ENCODE assay signal across 1 cellular context in the genomic region with DNA sequence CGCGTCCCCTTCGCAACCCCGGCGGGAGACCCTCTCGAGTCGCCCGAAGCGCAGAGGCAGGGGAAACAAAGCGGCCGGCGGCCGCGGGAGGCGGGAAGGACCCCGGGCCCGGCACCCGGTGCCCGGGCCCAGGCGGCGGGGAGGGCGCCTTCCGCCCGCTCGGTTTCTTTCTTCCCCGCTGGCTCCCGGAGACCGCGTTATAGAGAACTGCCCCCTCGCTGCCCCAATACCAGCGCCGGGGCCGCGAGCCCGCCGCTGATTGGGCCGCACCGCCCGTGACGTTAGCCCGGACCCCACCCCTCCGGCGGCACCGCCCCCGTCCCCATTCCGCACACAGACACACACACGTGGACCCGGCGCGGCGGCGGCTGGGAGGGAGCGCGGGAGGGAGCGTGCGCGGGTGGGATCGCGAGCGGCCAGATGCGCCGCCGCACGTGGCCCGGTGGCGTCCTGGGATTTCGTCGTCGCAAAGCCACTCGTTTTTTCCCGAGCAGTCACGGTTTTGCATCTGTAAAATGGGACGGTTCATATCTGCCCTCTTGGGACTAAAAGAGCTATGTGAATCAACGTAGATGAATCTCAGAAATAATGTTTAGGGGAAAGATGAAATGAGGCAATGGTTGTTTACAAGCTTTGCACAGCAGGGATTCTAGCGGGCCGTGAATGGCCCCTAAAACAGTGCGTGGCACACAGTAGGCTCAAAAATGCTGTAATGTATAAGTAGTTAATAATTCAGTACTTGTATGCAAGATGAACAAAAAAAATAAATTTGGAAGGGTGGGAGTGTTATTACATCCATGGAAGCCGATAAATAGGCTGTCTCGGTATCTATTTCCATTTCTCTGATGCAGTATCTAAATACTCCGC.
A peak's percentile ranks its signal among the peaks of the same experiment; 100 is the strongest.
TF ChIP-seq lines count a peak whose summit lies in the region.

A gene (minus strand): TSS at position 209 of the 867 bp plus-strand sequence. CDS start 462 bp downstream, outside the sequence.

TF ChIP-seq in K562, 482 proteins besides CTCF, POLR2A, EP300 and RAD21 (continued from another document and continues in another):
- TF ChIP-seq, protein P1, sequence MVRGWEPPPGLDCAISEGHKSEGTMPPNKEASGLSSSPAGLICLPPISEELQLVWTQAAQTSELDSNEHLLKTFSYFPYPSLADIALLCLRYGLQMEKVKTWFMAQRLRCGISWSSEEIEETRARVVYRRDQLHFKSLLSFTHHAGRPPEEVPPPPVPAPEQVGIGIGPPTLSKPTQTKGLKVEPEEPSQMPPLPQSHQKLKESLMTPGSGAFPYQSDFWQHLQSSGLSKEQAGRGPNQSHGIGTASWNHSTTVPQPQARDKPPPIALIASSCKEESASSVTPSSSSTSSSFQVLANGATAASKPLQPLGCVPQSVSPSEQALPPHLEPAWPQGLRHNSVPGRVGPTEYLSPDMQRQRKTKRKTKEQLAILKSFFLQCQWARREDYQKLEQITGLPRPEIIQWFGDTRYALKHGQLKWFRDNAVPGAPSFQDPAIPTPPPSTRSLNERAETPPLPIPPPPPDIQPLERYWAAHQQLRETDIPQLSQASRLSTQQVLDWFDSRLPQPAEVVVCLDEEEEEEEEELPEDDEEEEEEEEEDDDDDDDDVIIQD (CRISPR knock-in tag; IDR thresholded peaks at IDR 0.05), result no peak
- TF ChIP-seq POLR2AphosphoS2 (IDR thresholded peaks at IDR 0.05; ENCODE audit: low read length) (no peak), IFI16 (CRISPR knock-in tag; IDR thresholded peaks at IDR 0.05) (no peak), MTA1 (IDR thresholded peaks at IDR 0.05; ENCODE audit: borderline replicate concordance) (no peak), ARNT (IDR thresholded peaks at IDR 0.05) (no peak), MED1 (CRISPR knock-in tag; IDR thresholded peaks at IDR 0.05; ENCODE audit: borderline replicate concordance) (no peak), CBX8 (IDR thresholded peaks at IDR 0.05; ENCODE audit: borderline replicate concordance, extremely low read depth, low read depth, low read length, poor library complexity, severe bottlenecking) (no peak), CHD4 (IDR thresholded peaks at IDR 0.05; ENCODE audit: insufficient read depth, insufficient replicate concordance, low read depth, low read length, poor library complexity, severe bottlenecking) (no peak), POLR2AphosphoS5 (IDR thresholded peaks at IDR 0.05; ENCODE audit: control insufficient read depth, insufficient read depth, low read depth, low read length) (no peak), FOXM1 (IDR thresholded peaks at IDR 0.05; ENCODE audit: low read depth) (no peak), FOXM1 (CRISPR knock-in tag; IDR thresholded peaks at IDR 0.05; ENCODE audit: low read depth) (no peak), HMG20B (CRISPR knock-in tag; IDR thresholded peaks at IDR 0.05) (no peak), ZC3H11A (IDR thresholded peaks at IDR 0.05; ENCODE audit: low read depth, low read length) (no peak), MYNN (IDR thresholded peaks at IDR 0.05) (no peak), MYNN (CRISPR knock-in tag; IDR thresholded peaks at IDR 0.05) (no peak), FOXK1 (CRISPR knock-in tag; IDR thresholded peaks at IDR 0.05; ENCODE audit: borderline replicate concordance) (peak; percentile 62; the same call in 1 of the 2 replicates), SRSF3 (IDR thresholded peaks at IDR 0.05; ENCODE audit: insufficient read depth, low read length) (no peak), ILF3 (IDR thresholded peaks at IDR 0.05; ENCODE audit: borderline replicate concordance) (no peak), GATAD2A (IDR thresholded peaks at IDR 0.05) (no peak), NEUROD1 (IDR thresholded peaks at IDR 0.05; ENCODE audit: borderline replicate concordance, low read depth, low read length, partially characterized antibody) (peak; percentile 53), TEAD4 (IDR thresholded peaks at IDR 0.05; ENCODE audit: low read length) (peak; percentile 3; the same call in 1 of the 2 replicates), TEAD4 (CRISPR knock-in tag; IDR thresholded peaks at IDR 0.05; ENCODE audit: borderline replicate concordance) (no peak), POLR2H (tag; IDR thresholded peaks at IDR 0.05; ENCODE audit: low read depth) (no peak), BACH1 (tag; IDR thresholded peaks at IDR 0.05) (no peak), KAT2B (IDR thresholded peaks at IDR 0.05; ENCODE audit: low read depth, low read length) (no peak), NFRKB (IDR thresholded peaks at IDR 0.05; ENCODE audit: low read depth) (no peak), ARID2 (IDR thresholded peaks at IDR 0.05) (no peak), MTA3 (IDR thresholded peaks at IDR 0.05; ENCODE audit: borderline replicate concordance) (no peak), ZNF583 (CRISPR knock-in tag; IDR thresholded peaks at IDR 0.05) (no peak), TAF1 (IDR thresholded peaks at IDR 0.05; ENCODE audit: control insufficient read depth, extremely low read depth, insufficient read depth, low read length, severe bottlenecking) (no peak), BMI1 (IDR thresholded peaks at IDR 0.05; ENCODE audit: low read length) (no peak), ZNF253 (CRISPR knock-in tag; conservative IDR thresholded peaks at IDR 0.05) (no peak), TAL1 (IDR thresholded peaks at IDR 0.05) (no peak), JUND (IDR thresholded peaks at IDR 0.05; ENCODE audit: borderline replicate concordance, low read depth, low read length) (no peak), JUND (tag; IDR thresholded peaks at IDR 0.05; ENCODE audit: borderline replicate concordance, low read depth, low read length) (no peak), MYC (IDR thresholded peaks at IDR 0.05; ENCODE audit: low read depth, low read length) (peak; percentile 96), MYC (CRISPR knock-in tag; IDR thresholded peaks at IDR 0.05; ENCODE audit: borderline replicate concordance, low read depth) (no peak), E2F3 (CRISPR knock-in tag; IDR thresholded peaks at IDR 0.05) (no peak), TEAD1 (CRISPR knock-in tag; IDR thresholded peaks at IDR 0.05) (peak in 1 of 2 experiments; percentile 63; a peak in 1 of 4 replicates), SAFB (IDR thresholded peaks at IDR 0.05; ENCODE audit: borderline replicate concordance, low read depth, low read length) (peak; percentile 72), LARP7 (IDR thresholded peaks at IDR 0.05) (no peak), EHMT2 (IDR thresholded peaks at IDR 0.05) (no peak), SRSF7 (optimal IDR thresholded peaks at IDR 0.05; ENCODE audit: low read depth, low read length) (no peak), ZC3H4 (CRISPR knock-in tag; IDR thresholded peaks at IDR 0.05; ENCODE audit: borderline replicate concordance) (no peak), ZNF146 (CRISPR knock-in tag; IDR thresholded peaks at IDR 0.05; ENCODE audit: unreplicated experiment) (no peak), KDM1A (IDR thresholded peaks at IDR 0.05) (peak; percentile 71 to 85; a peak in 3 of 4 replicates), HDAC8 (tag; IDR thresholded peaks at IDR 0.05) (no peak), SNIP1 (IDR thresholded peaks at IDR 0.05; ENCODE audit: low read depth) (no peak), NR2F6 (CRISPR knock-in tag; IDR thresholded peaks at IDR 0.05) (no peak), GATAD2B (IDR thresholded peaks at IDR 0.05; ENCODE audit: borderline replicate concordance) (0 out of 2 replicates have a peak, but pooled peaks have one; percentile 50), BCL6 (CRISPR knock-in tag; IDR thresholded peaks at IDR 0.05) (no peak)
- TF ChIP-seq, protein P2, sequence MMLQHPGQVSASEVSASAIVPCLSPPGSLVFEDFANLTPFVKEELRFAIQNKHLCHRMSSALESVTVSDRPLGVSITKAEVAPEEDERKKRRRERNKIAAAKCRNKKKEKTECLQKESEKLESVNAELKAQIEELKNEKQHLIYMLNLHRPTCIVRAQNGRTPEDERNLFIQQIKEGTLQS (IDR thresholded peaks at IDR 0.05), result no peak
- TF ChIP-seq, protein P2 (CRISPR knock-in tag; conservative IDR thresholded peaks at IDR 0.05), result peak; percentile 36; the same call in 1 of the 2 replicates
- TF ChIP-seq, protein P3, sequence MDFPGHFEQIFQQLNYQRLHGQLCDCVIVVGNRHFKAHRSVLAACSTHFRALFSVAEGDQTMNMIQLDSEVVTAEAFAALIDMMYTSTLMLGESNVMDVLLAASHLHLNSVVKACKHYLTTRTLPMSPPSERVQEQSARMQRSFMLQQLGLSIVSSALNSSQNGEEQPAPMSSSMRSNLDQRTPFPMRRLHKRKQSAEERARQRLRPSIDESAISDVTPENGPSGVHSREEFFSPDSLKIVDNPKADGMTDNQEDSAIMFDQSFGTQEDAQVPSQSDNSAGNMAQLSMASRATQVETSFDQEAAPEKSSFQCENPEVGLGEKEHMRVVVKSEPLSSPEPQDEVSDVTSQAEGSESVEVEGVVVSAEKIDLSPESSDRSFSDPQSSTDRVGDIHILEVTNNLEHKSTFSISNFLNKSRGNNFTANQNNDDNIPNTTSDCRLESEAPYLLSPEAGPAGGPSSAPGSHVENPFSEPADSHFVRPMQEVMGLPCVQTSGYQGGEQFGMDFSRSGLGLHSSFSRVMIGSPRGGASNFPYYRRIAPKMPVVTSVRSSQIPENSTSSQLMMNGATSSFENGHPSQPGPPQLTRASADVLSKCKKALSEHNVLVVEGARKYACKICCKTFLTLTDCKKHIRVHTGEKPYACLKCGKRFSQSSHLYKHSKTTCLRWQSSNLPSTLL (IDR thresholded peaks at IDR 0.05), result no peak
- TF ChIP-seq, protein P4, sequence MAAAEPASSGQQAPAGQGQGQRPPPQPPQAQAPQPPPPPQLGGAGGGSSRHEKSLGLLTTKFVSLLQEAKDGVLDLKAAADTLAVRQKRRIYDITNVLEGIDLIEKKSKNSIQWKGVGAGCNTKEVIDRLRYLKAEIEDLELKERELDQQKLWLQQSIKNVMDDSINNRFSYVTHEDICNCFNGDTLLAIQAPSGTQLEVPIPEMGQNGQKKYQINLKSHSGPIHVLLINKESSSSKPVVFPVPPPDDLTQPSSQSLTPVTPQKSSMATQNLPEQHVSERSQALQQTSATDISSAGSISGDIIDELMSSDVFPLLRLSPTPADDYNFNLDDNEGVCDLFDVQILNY (CRISPR knock-in tag; IDR thresholded peaks at IDR 0.05), result no peak
- TF ChIP-seq, protein P5, sequence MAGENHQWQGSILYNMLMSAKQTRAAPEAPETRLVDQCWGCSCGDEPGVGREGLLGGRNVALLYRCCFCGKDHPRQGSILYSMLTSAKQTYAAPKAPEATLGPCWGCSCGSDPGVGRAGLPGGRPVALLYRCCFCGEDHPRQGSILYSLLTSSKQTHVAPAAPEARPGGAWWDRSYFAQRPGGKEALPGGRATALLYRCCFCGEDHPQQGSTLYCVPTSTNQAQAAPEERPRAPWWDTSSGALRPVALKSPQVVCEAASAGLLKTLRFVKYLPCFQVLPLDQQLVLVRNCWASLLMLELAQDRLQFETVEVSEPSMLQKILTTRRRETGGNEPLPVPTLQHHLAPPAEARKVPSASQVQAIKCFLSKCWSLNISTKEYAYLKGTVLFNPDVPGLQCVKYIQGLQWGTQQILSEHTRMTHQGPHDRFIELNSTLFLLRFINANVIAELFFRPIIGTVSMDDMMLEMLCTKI (IDR thresholded peaks at IDR 0.05; ENCODE audit: partially characterized antibody), result no peak
- TF ChIP-seq, protein P6, sequence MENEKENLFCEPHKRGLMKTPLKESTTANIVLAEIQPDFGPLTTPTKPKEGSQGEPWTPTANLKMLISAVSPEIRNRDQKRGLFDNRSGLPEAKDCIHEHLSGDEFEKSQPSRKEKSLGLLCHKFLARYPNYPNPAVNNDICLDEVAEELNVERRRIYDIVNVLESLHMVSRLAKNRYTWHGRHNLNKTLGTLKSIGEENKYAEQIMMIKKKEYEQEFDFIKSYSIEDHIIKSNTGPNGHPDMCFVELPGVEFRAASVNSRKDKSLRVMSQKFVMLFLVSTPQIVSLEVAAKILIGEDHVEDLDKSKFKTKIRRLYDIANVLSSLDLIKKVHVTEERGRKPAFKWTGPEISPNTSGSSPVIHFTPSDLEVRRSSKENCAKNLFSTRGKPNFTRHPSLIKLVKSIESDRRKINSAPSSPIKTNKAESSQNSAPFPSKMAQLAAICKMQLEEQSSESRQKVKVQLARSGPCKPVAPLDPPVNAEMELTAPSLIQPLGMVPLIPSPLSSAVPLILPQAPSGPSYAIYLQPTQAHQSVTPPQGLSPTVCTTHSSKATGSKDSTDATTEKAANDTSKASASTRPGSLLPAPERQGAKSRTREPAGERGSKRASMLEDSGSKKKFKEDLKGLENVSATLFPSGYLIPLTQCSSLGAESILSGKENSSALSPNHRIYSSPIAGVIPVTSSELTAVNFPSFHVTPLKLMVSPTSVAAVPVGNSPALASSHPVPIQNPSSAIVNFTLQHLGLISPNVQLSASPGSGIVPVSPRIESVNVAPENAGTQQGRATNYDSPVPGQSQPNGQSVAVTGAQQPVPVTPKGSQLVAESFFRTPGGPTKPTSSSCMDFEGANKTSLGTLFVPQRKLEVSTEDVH (IDR thresholded peaks at IDR 0.05; ENCODE audit: low read depth, partially characterized antibody), result no peak
- TF ChIP-seq, protein P7, sequence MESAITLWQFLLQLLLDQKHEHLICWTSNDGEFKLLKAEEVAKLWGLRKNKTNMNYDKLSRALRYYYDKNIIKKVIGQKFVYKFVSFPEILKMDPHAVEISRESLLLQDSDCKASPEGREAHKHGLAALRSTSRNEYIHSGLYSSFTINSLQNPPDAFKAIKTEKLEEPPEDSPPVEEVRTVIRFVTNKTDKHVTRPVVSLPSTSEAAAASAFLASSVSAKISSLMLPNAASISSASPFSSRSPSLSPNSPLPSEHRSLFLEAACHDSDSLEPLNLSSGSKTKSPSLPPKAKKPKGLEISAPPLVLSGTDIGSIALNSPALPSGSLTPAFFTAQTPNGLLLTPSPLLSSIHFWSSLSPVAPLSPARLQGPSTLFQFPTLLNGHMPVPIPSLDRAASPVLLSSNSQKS (CRISPR knock-in tag; IDR thresholded peaks at IDR 0.05), result no peak
- TF ChIP-seq, protein P8, sequence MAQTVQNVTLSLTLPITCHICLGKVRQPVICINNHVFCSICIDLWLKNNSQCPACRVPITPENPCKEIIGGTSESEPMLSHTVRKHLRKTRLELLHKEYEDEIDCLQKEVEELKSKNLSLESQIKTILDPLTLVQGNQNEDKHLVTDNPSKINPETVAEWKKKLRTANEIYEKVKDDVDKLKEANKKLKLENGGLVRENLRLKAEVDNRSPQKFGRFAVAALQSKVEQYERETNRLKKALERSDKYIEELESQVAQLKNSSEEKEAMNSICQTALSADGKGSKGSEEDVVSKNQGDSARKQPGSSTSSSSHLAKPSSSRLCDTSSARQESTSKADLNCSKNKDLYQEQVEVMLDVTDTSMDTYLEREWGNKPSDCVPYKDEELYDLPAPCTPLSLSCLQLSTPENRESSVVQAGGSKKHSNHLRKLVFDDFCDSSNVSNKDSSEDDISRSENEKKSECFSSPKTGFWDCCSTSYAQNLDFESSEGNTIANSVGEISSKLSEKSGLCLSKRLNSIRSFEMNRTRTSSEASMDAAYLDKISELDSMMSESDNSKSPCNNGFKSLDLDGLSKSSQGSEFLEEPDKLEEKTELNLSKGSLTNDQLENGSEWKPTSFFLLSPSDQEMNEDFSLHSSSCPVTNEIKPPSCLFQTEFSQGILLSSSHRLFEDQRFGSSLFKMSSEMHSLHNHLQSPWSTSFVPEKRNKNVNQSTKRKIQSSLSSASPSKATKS (CRISPR knock-in tag; IDR thresholded peaks at IDR 0.05), result no peak
